8 cellular contexts compared by ENCODE assay signal in the genomic region with DNA sequence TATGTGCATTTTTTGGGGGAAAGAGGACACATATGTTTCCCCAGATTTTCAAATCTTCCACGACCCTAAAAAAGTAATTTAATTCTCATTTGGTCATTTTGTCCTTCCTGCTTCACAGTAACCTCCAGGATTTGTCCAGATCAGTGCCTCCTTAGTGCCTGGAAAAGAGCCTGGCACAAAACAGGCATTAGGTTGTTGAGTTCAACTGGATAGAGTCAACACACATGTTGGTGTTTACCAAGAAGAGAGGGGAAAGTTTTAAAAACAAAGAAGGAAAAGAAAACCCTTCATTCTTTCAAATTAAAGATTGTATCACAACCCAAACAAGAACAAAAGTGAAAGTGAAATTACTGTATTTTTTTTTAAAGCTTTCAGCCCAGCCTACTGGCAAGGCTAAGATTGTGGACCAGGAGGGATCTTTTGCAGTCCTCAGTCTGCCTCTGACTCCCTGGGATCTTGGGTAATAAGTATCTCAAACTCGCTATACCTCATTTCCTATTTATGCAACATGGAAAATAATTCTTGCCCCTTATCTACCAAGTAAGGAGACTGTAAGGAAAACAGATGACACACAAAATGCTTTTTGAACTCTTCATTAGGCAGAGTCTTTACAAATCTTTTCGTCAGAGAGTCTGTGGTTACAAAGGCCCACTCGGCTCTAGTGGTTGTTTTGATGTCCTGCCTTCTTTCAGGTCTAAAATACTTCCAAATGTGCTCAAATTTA. TPM values are rescaled to one million over a fixed set of nuclear protein-coding genes. Genes with fewer than 3 reads are reported as not detected.
DNase-seq lines count a peak whose midpoint lies in the region; ATAC-seq and TF ChIP-seq lines count a peak whose summit lies in the region.

No MANE protein-coding gene starts in this region.

- DNase-seq in NOMO-1 (lab: John Stamatoyannopoulos, UW; ENCODE audit: unreplicated experiment in 2 of 2) (peak; percentile 25 to 65), NOMO-1 treated with dmso at 0.1 percent for 144 hours (lab: John Stamatoyannopoulos, UW; ENCODE audit: unreplicated experiment) (no peak), T-helper 17 cell (no peak), left ventricle myocardium inferior (no peak), SK-N-DZ (ENCODE audit: low spot score) (no peak), GOT3 (lab: John Stamatoyannopoulos, UW) (no peak), NCI-H187 (lab: John Stamatoyannopoulos, UW) (no peak)

- peaks cover 2% of the 10 kb centered on the region for H3K36me3 Mint-ChIP-seq in T-helper 17 cell (ENCODE audit: low read depth)

- no peak overlapping the region for H3K27ac ChIP-seq in left ventricle myocardium inferior (replicated peaks)

- peak overlapping the region; percentile 84 for H3K27ac Mint-ChIP-seq in T-helper 17 cell

- peak overlapping the region; percentile 1 for H3K4me3 ChIP-seq in left ventricle myocardium inferior

- H3K4me1 Mint-ChIP-seq in T-helper 17 cell = peaks cover 20% of the 10 kb centered on the region

- H3K27me3 Mint-ChIP-seq in T-helper 17 cell = no peaks in the 10 kb centered on the region

- TF ChIP-seq CTCF in left ventricle myocardium inferior (IDR thresholded peaks at IDR 0.05; ENCODE audit: borderline replicate concordance) = no peak

- peak overlapping the region; percentile 79 for H3K4me3 Mint-ChIP-seq in T-helper 17 cell

- H3K4me1 ChIP-seq in left ventricle myocardium inferior = peaks cover 8% of the 10 kb centered on the region

- intact Hi-C loops in left ventricle myocardium inferior (cut with micrococcal nuclease) = no loop called here

- ATAC-seq in HG03060 (IDR thresholded peaks at IDR 0.05; ENCODE audit: low read depth, unreplicated experiment) (peak; percentile 43), T-helper 17 cell (peak; percentile 73)

- H3K27me3 ChIP-seq in left ventricle myocardium inferior (ENCODE audit: low read depth) = no peaks in the 10 kb centered on the region

- H3K36me3 ChIP-seq in left ventricle myocardium inferior = no peaks in the 10 kb centered on the region

- no peaks in the 10 kb centered on the region for H3K9me3 ChIP-seq in T-helper 17 cell (ENCODE audit: control insufficient read depth, low read length, poor library complexity, severe bottlenecking)
- no peaks in the 10 kb centered on the region for H3K9me3 ChIP-seq in left ventricle myocardium inferior (replicated peaks)

RNA-seq across cellular contexts. Expression of gene ZNF281, which starts 57.8 kb away (rescaled TPM):
- total RNA-seq in T-helper 17 cell (10 to 100 TPM; 21.9 to 28.7 TPM), left ventricle myocardium inferior (8.3 TPM)
- 14.8 and 15.3 TPM in 2 replicates for polyA plus RNA-seq in SK-N-DZ (2014; cell fraction: cytosol; rRNA removed)
- 12.2 and 13.3 TPM in 2 replicates for polyA plus RNA-seq in SK-N-DZ (2014; cell fraction: nucleus; rRNA removed)

Comparison
In these comparisons a context has a peak if more than half of its experiments do, and no peak if none do; other contexts are left out.
1. DNase-seq: peak in NOMO-1 (2 of 2); none in NOMO-1 treated with dmso at 0.1 percent for 144 hours (single experiment), T-helper 17 cell (0 of 3), left ventricle myocardium inferior (single experiment), SK-N-DZ (single experiment), GOT3 (single experiment) and NCI-H187 (0 of 2).